Comparison of ENCODE assay signal across 1 cellular context in the genomic region with DNA sequence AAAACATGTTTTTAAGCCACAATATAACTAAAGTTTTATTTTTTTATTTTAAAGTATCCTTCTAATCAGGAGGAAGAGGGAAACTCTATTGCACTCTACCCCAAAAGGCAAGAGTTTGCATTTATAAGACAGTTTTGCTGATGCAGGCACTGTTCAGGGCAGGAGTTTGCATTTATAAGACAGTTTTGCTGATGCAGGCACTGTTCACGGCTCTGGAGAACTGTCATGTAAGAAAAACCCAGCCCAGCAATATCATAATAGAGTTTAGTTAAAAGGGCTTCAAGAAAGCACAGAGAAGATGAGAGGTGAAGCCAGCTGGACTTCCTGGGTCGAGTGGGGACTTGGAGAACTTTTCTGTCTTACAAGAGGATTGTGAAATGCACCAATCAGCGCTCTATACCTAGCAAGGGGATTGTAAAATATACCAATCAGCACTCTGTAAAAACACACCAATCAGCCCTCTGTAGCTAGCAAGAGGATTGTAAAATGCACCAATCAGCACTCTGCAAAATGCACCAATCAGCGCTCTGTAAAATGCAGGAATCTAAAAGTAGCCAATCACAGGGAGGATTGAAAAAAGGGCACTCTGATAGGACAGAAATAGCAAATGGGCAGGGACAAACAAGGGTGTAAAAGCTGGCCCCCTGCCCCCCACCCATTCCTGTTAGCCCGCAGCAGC.
TF ChIP-seq lines count a peak whose summit lies in the region.

No MANE protein-coding gene starts in this region.

TF ChIP-seq in K562, 482 proteins besides CTCF, POLR2A, EP300 and RAD21:
- TF ChIP-seq, protein P1, sequence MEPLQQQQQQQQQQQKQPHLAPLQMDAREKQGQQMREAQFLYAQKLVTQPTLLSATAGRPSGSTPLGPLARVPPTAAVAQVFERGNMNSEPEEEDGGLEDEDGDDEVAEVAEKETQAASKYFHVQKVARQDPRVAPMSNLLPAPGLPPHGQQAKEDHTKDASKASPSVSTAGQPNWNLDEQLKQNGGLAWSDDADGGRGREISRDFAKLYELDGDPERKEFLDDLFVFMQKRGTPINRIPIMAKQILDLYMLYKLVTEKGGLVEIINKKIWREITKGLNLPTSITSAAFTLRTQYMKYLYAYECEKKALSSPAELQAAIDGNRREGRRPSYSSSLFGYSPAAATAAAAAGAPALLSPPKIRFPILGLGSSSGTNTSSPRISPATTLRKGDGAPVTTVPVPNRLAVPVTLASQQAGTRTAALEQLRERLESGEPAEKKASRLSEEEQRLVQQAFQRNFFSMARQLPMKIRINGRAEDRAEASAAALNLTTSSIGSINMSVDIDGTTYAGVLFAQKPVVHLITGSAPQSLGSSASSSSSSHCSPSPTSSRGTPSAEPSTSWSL (CRISPR knock-in tag; IDR thresholded peaks at IDR 0.05; ENCODE audit: borderline replicate concordance): no peak
- TF ChIP-seq, protein P2, sequence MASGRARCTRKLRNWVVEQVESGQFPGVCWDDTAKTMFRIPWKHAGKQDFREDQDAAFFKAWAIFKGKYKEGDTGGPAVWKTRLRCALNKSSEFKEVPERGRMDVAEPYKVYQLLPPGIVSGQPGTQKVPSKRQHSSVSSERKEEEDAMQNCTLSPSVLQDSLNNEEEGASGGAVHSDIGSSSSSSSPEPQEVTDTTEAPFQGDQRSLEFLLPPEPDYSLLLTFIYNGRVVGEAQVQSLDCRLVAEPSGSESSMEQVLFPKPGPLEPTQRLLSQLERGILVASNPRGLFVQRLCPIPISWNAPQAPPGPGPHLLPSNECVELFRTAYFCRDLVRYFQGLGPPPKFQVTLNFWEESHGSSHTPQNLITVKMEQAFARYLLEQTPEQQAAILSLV (tag; IDR thresholded peaks at IDR 0.05): no peak
- TF ChIP-seq FOS (IDR thresholded peaks at IDR 0.05; ENCODE audit: extremely low read depth, insufficient read length) (peak; percentile 20), CC2D1A (IDR thresholded peaks at IDR 0.05) (peak; percentile 87), RBM25 (IDR thresholded peaks at IDR 0.05; ENCODE audit: low read depth, low read length, severe bottlenecking) (peak; percentile 28), KLF16 (IDR thresholded peaks at IDR 0.05) (no peak), KDM5B (IDR thresholded peaks at IDR 0.05; ENCODE audit: insufficient replicate concordance, low read depth, low read length) (no peak), SMAD2 (IDR thresholded peaks at IDR 0.05; ENCODE audit: low read depth, low read length) (no peak), FOXA3 (CRISPR knock-in tag; conservative IDR thresholded peaks at IDR 0.05 in 1 of 2, IDR thresholded peaks at IDR 0.05 in 1 of 2) (no peak), NFYB (IDR thresholded peaks at IDR 0.05; ENCODE audit: extremely low read depth, insufficient read length) (peak; percentile 39), CREM (IDR thresholded peaks at IDR 0.05; ENCODE audit: low read depth) (no peak), PHB2 (IDR thresholded peaks at IDR 0.05; ENCODE audit: low read depth) (no peak), TARDBP (IDR thresholded peaks at IDR 0.05) (no peak), ZKSCAN3 (CRISPR knock-in tag; IDR thresholded peaks at IDR 0.05) (no peak), ILF3 (IDR thresholded peaks at IDR 0.05; ENCODE audit: borderline replicate concordance) (no peak), TEAD4 (IDR thresholded peaks at IDR 0.05; ENCODE audit: low read length) (no peak), TEAD4 (CRISPR knock-in tag; IDR thresholded peaks at IDR 0.05; ENCODE audit: borderline replicate concordance) (no peak), NCOA6 (IDR thresholded peaks at IDR 0.05) (no peak), MBD2 (IDR thresholded peaks at IDR 0.05; ENCODE audit: borderline replicate concordance, low read depth) (peak; percentile 61; the same call in 1 of the 2 replicates), C11orf30 (IDR thresholded peaks at IDR 0.05; ENCODE audit: low read depth) (peak; percentile 24; the same call in 1 of the 2 replicates), ZNF316 (IDR thresholded peaks at IDR 0.05) (peak; percentile 76), SREBF1 (IDR thresholded peaks at IDR 0.05; ENCODE audit: borderline replicate concordance, low read depth, low read length) (no peak), ESRRB (CRISPR knock-in tag; IDR thresholded peaks at IDR 0.05; ENCODE audit: borderline replicate concordance) (no peak), KDM2B (CRISPR knock-in tag; IDR thresholded peaks at IDR 0.05) (no peak), MAFF (IDR thresholded peaks at IDR 0.05; ENCODE audit: low read length) (no peak), RAD51 (IDR thresholded peaks at IDR 0.05; ENCODE audit: borderline replicate concordance, low read depth) (no peak), DIDO1 (tag; IDR thresholded peaks at IDR 0.05; ENCODE audit: low read depth) (no peak), ASH1L (IDR thresholded peaks at IDR 0.05; ENCODE audit: borderline replicate concordance, low read depth, partially characterized antibody) (peak; percentile 80), KAT2B (IDR thresholded peaks at IDR 0.05; ENCODE audit: low read depth, low read length) (no peak), HDAC8 (tag; IDR thresholded peaks at IDR 0.05) (no peak)
- TF ChIP-seq, protein P3, sequence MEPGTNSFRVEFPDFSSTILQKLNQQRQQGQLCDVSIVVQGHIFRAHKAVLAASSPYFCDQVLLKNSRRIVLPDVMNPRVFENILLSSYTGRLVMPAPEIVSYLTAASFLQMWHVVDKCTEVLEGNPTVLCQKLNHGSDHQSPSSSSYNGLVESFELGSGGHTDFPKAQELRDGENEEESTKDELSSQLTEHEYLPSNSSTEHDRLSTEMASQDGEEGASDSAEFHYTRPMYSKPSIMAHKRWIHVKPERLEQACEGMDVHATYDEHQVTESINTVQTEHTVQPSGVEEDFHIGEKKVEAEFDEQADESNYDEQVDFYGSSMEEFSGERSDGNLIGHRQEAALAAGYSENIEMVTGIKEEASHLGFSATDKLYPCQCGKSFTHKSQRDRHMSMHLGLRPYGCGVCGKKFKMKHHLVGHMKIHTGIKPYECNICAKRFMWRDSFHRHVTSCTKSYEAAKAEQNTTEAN (CRISPR knock-in tag; IDR thresholded peaks at IDR 0.05): no peak
- TF ChIP-seq, protein P4, sequence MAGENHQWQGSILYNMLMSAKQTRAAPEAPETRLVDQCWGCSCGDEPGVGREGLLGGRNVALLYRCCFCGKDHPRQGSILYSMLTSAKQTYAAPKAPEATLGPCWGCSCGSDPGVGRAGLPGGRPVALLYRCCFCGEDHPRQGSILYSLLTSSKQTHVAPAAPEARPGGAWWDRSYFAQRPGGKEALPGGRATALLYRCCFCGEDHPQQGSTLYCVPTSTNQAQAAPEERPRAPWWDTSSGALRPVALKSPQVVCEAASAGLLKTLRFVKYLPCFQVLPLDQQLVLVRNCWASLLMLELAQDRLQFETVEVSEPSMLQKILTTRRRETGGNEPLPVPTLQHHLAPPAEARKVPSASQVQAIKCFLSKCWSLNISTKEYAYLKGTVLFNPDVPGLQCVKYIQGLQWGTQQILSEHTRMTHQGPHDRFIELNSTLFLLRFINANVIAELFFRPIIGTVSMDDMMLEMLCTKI (IDR thresholded peaks at IDR 0.05; ENCODE audit: partially characterized antibody): no peak
- TF ChIP-seq, protein P5, sequence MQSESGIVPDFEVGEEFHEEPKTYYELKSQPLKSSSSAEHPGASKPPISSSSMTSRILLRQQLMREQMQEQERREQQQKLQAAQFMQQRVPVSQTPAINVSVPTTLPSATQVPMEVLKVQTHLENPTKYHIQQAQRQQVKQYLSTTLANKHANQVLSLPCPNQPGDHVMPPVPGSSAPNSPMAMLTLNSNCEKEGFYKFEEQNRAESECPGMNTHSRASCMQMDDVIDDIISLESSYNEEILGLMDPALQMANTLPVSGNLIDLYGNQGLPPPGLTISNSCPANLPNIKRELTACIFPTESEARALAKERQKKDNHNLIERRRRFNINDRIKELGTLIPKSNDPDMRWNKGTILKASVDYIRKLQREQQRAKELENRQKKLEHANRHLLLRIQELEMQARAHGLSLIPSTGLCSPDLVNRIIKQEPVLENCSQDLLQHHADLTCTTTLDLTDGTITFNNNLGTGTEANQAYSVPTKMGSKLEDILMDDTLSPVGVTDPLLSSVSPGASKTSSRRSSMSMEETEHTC (IDR thresholded peaks at IDR 0.05): no peak
- TF ChIP-seq, protein P6, sequence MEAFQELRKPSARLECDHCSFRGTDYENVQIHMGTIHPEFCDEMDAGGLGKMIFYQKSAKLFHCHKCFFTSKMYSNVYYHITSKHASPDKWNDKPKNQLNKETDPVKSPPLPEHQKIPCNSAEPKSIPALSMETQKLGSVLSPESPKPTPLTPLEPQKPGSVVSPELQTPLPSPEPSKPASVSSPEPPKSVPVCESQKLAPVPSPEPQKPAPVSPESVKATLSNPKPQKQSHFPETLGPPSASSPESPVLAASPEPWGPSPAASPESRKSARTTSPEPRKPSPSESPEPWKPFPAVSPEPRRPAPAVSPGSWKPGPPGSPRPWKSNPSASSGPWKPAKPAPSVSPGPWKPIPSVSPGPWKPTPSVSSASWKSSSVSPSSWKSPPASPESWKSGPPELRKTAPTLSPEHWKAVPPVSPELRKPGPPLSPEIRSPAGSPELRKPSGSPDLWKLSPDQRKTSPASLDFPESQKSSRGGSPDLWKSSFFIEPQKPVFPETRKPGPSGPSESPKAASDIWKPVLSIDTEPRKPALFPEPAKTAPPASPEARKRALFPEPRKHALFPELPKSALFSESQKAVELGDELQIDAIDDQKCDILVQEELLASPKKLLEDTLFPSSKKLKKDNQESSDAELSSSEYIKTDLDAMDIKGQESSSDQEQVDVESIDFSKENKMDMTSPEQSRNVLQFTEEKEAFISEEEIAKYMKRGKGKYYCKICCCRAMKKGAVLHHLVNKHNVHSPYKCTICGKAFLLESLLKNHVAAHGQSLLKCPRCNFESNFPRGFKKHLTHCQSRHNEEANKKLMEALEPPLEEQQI (IDR thresholded peaks at IDR 0.05): peak; percentile 85
- TF ChIP-seq, protein P7, sequence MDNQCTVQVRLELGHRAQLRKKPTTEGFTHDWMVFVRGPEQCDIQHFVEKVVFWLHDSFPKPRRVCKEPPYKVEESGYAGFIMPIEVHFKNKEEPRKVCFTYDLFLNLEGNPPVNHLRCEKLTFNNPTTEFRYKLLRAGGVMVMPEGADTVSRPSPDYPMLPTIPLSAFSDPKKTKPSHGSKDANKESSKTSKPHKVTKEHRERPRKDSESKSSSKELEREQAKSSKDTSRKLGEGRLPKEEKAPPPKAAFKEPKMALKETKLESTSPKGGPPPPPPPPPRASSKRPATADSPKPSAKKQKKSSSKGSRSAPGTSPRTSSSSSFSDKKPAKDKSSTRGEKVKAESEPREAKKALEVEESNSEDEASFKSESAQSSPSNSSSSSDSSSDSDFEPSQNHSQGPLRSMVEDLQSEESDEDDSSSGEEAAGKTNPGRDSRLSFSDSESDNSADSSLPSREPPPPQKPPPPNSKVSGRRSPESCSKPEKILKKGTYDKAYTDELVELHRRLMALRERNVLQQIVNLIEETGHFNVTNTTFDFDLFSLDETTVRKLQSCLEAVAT (IDR thresholded peaks at IDR 0.05): peak in 1 of 2 experiments; percentile 64; a peak in 1 of 4 replicates
